In the genomic region with DNA sequence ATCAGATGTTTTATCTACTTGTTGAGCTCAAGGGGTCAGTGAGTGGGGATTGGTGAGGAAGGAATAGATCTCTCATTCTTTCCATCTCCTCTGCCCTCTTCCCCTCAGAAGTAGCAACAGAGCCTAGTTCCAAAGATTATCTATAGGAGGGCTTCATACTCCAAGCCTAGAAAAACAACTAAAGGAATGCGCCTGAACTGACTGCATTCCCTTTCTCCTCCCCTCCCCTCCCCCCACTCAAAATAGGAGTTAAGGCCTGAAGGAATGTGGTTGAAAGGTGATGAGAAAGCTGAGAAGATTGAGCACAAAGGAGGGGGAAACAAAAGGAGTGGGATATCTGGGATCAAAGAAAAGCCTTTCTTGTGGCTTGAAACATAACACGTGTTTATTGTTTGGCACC, we compare ENCODE assay signal across 22 cellular contexts. TPM values are rescaled to one million over a fixed set of nuclear protein-coding genes. Genes with fewer than 3 reads are reported as not detected.
DNase-seq lines count a peak whose midpoint lies in the region; ATAC-seq and TF ChIP-seq lines count a peak whose summit lies in the region.
"Had no signal": no experiment of that assay in that cellular context is flagged by ENCODE, and none has a peak within 500 bp of the region (broad histone marks: within the 10 kb centered on the region; RNA-seq: fewer than 3 reads in every experiment).

No MANE protein-coding gene starts in this region.

- no peaks in the 10 kb centered on the region for H3K36me3 ChIP-seq in H7 (replicated peaks; ENCODE audit: control insufficient read depth, insufficient read depth, low read length)
- peaks cover 44% of the 10 kb centered on the region for H3K36me3 ChIP-seq in adipocyte (ENCODE audit: control insufficient read depth, insufficient read depth, low read length, severe bottlenecking)
- peaks cover 0 to 56% of the 10 kb centered on the region in 2 donors for H3K36me3 ChIP-seq in left lung

- peaks cover 32% of the 10 kb centered on the region for H3K4me1 Mint-ChIP-seq in neural crest cell
- peaks cover 3% of the 10 kb centered on the region for H3K4me1 Mint-ChIP-seq in activated naive CD4-positive, alpha-beta T cell treated with anti-CD3 and anti-CD28 coated beads, Interleukin-2, amount 10 ng/mL, durations not matched to agents 7 days and 5 days

- peak overlapping the region; percentile 28 for H3K27ac Mint-ChIP-seq in neural crest cell (ENCODE audit: unreplicated experiment)
- no peak overlapping the region for H3K27ac Mint-ChIP-seq in activated naive CD4-positive, alpha-beta T cell treated with anti-CD3 and anti-CD28 coated beads, Interleukin-2, amount 10 ng/mL, durations not matched to agents 7 days and 5 days
- H3K27ac Mint-ChIP-seq: activated CD8-positive, alpha-beta memory T cell treated with anti-CD3 and anti-CD28 coated beads, Interleukin-2, amount 10 ng/mL, durations not matched to agents 7 days and 5 days had no signal

- no peak overlapping the region for H3K4me3 Mint-ChIP-seq in neural crest cell
- no peak overlapping the region for H3K4me3 Mint-ChIP-seq in activated naive CD4-positive, alpha-beta T cell treated with anti-CD3 and anti-CD28 coated beads, Interleukin-2, amount 10 ng/mL, durations not matched to agents 7 days and 5 days
- H3K4me3 Mint-ChIP-seq: activated CD8-positive, alpha-beta memory T cell treated with anti-CD3 and anti-CD28 coated beads, Interleukin-2, amount 10 ng/mL, durations not matched to agents 7 days and 5 days; CD4-positive, alpha-beta memory T cell had no signal

- in situ Hi-C loops in GM13976 (cut with MboI; ENCODE audit: low sequenced_read_pairs, unreplicated experiment), result no loop called here

- H3K27me3 Mint-ChIP-seq in neural crest cell (ENCODE audit: low read depth), result no peaks in the 10 kb centered on the region
- H3K27me3 Mint-ChIP-seq in activated naive CD4-positive, alpha-beta T cell treated with anti-CD3 and anti-CD28 coated beads, Interleukin-2, amount 10 ng/mL, durations not matched to agents 7 days and 5 days, result no peaks in the 10 kb centered on the region
- H3K27me3 Mint-ChIP-seq: activated CD8-positive, alpha-beta memory T cell treated with anti-CD3 and anti-CD28 coated beads, Interleukin-2, amount 10 ng/mL, durations not matched to agents 7 days and 5 days; CD4-positive, alpha-beta memory T cell had no signal

- H3K9me3 Mint-ChIP-seq in neural crest cell, result no peaks in the 10 kb centered on the region
- H3K9me3 Mint-ChIP-seq in activated naive CD4-positive, alpha-beta T cell treated with anti-CD3 and anti-CD28 coated beads, Interleukin-2, amount 10 ng/mL, durations not matched to agents 7 days and 5 days, result no peaks in the 10 kb centered on the region
- H3K9me3 Mint-ChIP-seq: CD4-positive, alpha-beta memory T cell had no signal

- no peak overlapping the region for H3K9ac ChIP-seq in adipocyte (ENCODE audit: low read length)

- H3K9me3 ChIP-seq in adipocyte (ENCODE audit: control insufficient read depth, low read length), result no peaks in the 10 kb centered on the region
- H3K9me3 ChIP-seq in left lung, result no peaks in the 10 kb centered on the region
- H3K9me3 ChIP-seq: neutrophil, stomach had no signal

- DNase-seq in H7 (peak; percentile 61), adipocyte (ENCODE audit: low read depth) (peak; percentile 8), iPS DF 4.7 (ENCODE audit: extremely low read depth, low spot score) (peak; percentile 89), neural crest cell (ENCODE audit: low read depth, low spot score) (no peak), GM13976 (ENCODE audit: low spot score) (no peak), left lung (no peak), NCI-H774 (lab: John Stamatoyannopoulos, UW) (no peak)
- DNase-seq in activated naive CD4-positive, alpha-beta T cell treated with anti-CD3 and anti-CD28 coated beads, Interleukin-2, amount 10 ng/mL, durations not matched to agents 7 days and 5 days, result no peak
- DNase-seq: activated CD8-positive, alpha-beta memory T cell treated with anti-CD3 and anti-CD28 coated beads, Interleukin-2, amount 10 ng/mL, durations not matched to agents 7 days and 5 days; activated effector memory CD4-positive, alpha-beta T cell treated with Interleukin-2 at 50 U/mL for 16 hours; amniotic stem cell; CD4-positive, alpha-beta memory T cell; DMS79; NCI-H1048; NCI-H2081; NCI-H510A; right cardiac atrium; SHP77 treated with DMSO at 0.1 percent for 48 hours; stomach; T-helper 2 cell had no signal

- ATAC-seq in left lung, result no peak
- ATAC-seq: activated CD4-positive, CD25-positive, alpha-beta regulatory T cell treated with anti-CD3 and anti-CD28 coated beads, Interleukin-2, amount 50 U/mL, for 24 hours; activated CD8-positive, alpha-beta memory T cell treated with anti-CD3 and anti-CD28 coated beads, Interleukin-2, amount 10 ng/mL, durations not matched to agents 7 days and 5 days had no signal

- peaks cover 12% of the 10 kb centered on the region for H3K36me3 Mint-ChIP-seq in neural crest cell (ENCODE audit: low read depth)
- peaks cover 26% of the 10 kb centered on the region for H3K36me3 Mint-ChIP-seq in activated naive CD4-positive, alpha-beta T cell treated with anti-CD3 and anti-CD28 coated beads, Interleukin-2, amount 10 ng/mL, durations not matched to agents 7 days and 5 days

- H3K4me3 ChIP-seq in H7 (ENCODE audit: insufficient read depth, low read depth, low read length) (no peak overlapping the region), adipocyte (ENCODE audit: low read length) (no peak overlapping the region), left lung (no peak overlapping the region)
- H3K4me3 ChIP-seq: stomach had no signal

- TF ChIP-seq CTCF in neural crest cell (conservative IDR thresholded peaks at IDR 0.05) (no peak), GM13976 (IDR thresholded peaks at IDR 0.05; ENCODE audit: borderline replicate concordance, control extremely low read depth, extremely low read depth, insufficient read depth, missing control alignments) (no peak), left lung (IDR thresholded peaks at IDR 0.05) (no peak)

- CTCF ChIA-PET in activated naive CD4-positive, alpha-beta T cell treated with anti-CD3 and anti-CD28 coated beads, Interleukin-2, amount 10 ng/mL, durations not matched to agents 7 days and 5 days (lab: Charles Lee), result no interaction called here

- H3K27ac ChIP-seq in left lung, result no peak overlapping the region
- H3K27ac ChIP-seq: neutrophil, stomach had no signal

- H3K4me1 ChIP-seq in adipocyte (ENCODE audit: control insufficient read depth, insufficient read depth, low read length) (no peaks in the 10 kb centered on the region), left lung (no peaks in the 10 kb centered on the region)

- intact Hi-C loops in left lung (cut with DNase I), result no loop called here

- no peaks in the 10 kb centered on the region for H3K27me3 ChIP-seq in H7 (ENCODE audit: control insufficient read depth, insufficient read depth, low read length)
- H3K27me3 ChIP-seq in adipocyte (replicated peaks; ENCODE audit: control insufficient read depth, insufficient read depth, low read length), result no peaks in the 10 kb centered on the region
- H3K27me3 ChIP-seq in left lung, result no peaks in the 10 kb centered on the region
- H3K27me3 ChIP-seq: neutrophil, stomach had no signal

RNA-seq across cellular contexts. Expression of a gene that starts 10.5 kb away (rescaled TPM):
- 22.1 and 27.3 TPM in 2 replicates for total RNA-seq in H7 (2014; rRNA removed; shearing (Covaris generic))
- total RNA-seq in neural crest cell (39.1 and 40.1 TPM in 2 replicates), left lung (10 to 100 TPM; 18.2 to 24.8 TPM)

Comparison
In these comparisons a context has a peak if more than half of its experiments do, and no peak if none do; other contexts are left out.
1. DNase-seq: peak in H7 (single experiment), adipocyte (single experiment) and iPS DF 4.7 (single experiment); none in neural crest cell (single experiment), GM13976 (single experiment), left lung (0 of 2), activated naive CD4-positive, alpha-beta T cell treated with anti-CD3 and anti-CD28 coated beads, Interleukin-2, amount 10 ng/mL, durations not matched to agents 7 days and 5 days (single experiment) and NCI-H774 (single experiment).